Comparison of ENCODE assay signal across 34 cellular contexts in the genomic region with DNA sequence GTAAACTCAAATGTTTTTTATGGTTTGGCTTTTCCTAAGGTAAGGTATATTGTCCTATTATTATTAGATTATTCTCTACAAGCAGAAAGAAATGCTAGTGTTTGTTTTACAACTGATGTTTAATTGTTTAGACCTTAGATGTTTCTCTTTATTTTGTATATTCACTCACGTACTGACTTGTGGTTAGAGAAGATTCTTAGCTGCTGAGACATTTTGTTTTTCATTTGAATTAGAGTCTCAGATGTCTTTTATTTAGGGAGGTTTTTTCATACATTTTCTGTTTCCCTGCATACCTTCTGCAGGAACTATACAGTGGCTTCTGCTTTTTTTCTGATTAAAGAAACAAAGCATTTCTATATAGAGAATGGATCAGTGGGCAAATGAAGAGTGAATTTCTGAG.
"Had no signal": no experiment of that assay in that cellular context is flagged by ENCODE, and none has a peak within 500 bp of the region (broad histone marks: within the 10 kb centered on the region; RNA-seq: fewer than 3 reads in every experiment).

No MANE protein-coding gene starts in this region.

- ATAC-seq: activated CD4-positive, alpha-beta T cell treated with anti-CD3 and anti-CD28 coated beads for 36 hours; activated CD4-positive, CD25-positive, alpha-beta regulatory T cell treated with anti-CD3 and anti-CD28 coated beads, Interleukin-2, amount 50 U/mL, for 24 hours; activated CD8-positive, alpha-beta T cell treated with anti-CD3 and anti-CD28 coated beads, Interleukin-2, amount 10 ng/mL, durations not matched to agents 7 days and 5 days; activated naive CD8-positive, alpha-beta T cell treated with anti-CD3 and anti-CD28 coated beads, Interleukin-2, amount 50 U/mL, for 24 hours; activated T-cell treated with anti-CD3 and anti-CD28 coated beads, Interleukin-2, amount 50 U/mL, for 4 hours; body of pancreas; PC-3; WTC11 had no signal

- H3K4me1 ChIP-seq: ascending aorta, body of pancreas, breast epithelium, Peyer's patch, SJSA1 had no signal

- H3K9me3 ChIP-seq: ascending aorta, body of pancreas, MG63, Peyer's patch, SJSA1 had no signal

- H3K36me3 Mint-ChIP-seq: activated naive CD4-positive, alpha-beta T cell treated with anti-CD3 and anti-CD28 coated beads, Interleukin-2, amount 10 ng/mL, durations not matched to agents 7 days and 5 days; activated naive CD8-positive, alpha-beta T cell; WTC11 had no signal

- H3K4me3 ChIP-seq: ascending aorta, body of pancreas, breast epithelium, MG63, Peyer's patch, SJSA1 had no signal

- H3K27me3 Mint-ChIP-seq: activated CD4-positive, alpha-beta T cell treated with anti-CD3 and anti-CD28 coated beads for 36 hours; activated naive CD4-positive, alpha-beta T cell treated with anti-CD3 and anti-CD28 coated beads, Interleukin-2, amount 10 ng/mL, durations not matched to agents 7 days and 5 days had no signal

- H3K27me3 ChIP-seq: ascending aorta, body of pancreas, breast epithelium, MG63, Peyer's patch, SJSA1 had no signal

- H3K4me3 Mint-ChIP-seq: activated CD4-positive, alpha-beta T cell treated with anti-CD3 and anti-CD28 coated beads for 36 hours; activated CD4-positive, alpha-beta T cell treated with anti-CD3 and anti-CD28 coated beads, Interleukin-2, amount 10 ng/mL, durations not matched to agents 7 days and 5 days; activated CD8-positive, alpha-beta T cell treated with anti-CD3 and anti-CD28 coated beads, Interleukin-2, amount 10 ng/mL, durations not matched to agents 7 days and 5 days; activated naive CD4-positive, alpha-beta T cell treated with anti-CD3 and anti-CD28 coated beads, Interleukin-2, amount 10 ng/mL, durations not matched to agents 7 days and 5 days; activated naive CD8-positive, alpha-beta T cell; activated naive CD8-positive, alpha-beta T cell treated with anti-CD3 and anti-CD28 coated beads, Interleukin-2, amount 50 U/mL, for 24 hours; activated T-cell treated with anti-CD3 and anti-CD28 coated beads, Interleukin-2, amount 50 U/mL, for 4 hours; activated T-helper 1 cell treated with anti-CD3 and anti-CD28 coated beads, Interleukin-12 subunit alpha, Interleukin-12 subunit beta, Interleukin-2, Interleukin-4 antibody, amounts not matched to agents 30 ng/mL and 10 ng/mL and 1 ng/mL, durations not matched to agents 14 hours and 24 hours and 36 hours; WTC11 had no signal

- H3K4me1 Mint-ChIP-seq: activated CD4-positive, alpha-beta T cell treated with anti-CD3 and anti-CD28 coated beads for 36 hours; activated CD4-positive, alpha-beta T cell treated with anti-CD3 and anti-CD28 coated beads, Interleukin-2, amount 10 ng/mL, durations not matched to agents 7 days and 5 days; activated naive CD4-positive, alpha-beta T cell treated with anti-CD3 and anti-CD28 coated beads, Interleukin-2, amount 10 ng/mL, durations not matched to agents 7 days and 5 days; activated naive CD8-positive, alpha-beta T cell treated with anti-CD3 and anti-CD28 coated beads, Interleukin-2, amount 50 U/mL, for 24 hours had no signal

- DNase-seq: activated CD4-positive, alpha-beta T cell treated with anti-CD3 and anti-CD28 coated beads for 36 hours; activated CD4-positive, alpha-beta T cell treated with anti-CD3 and anti-CD28 coated beads, Interleukin-2, amount 10 ng/mL, durations not matched to agents 7 days and 5 days; activated CD4-positive, alpha-beta T cell treated with anti-CD3 and anti-CD28 coated beads, Interleukin-2, amount 50 U/mL, for 48 hours; activated CD8-positive, alpha-beta T cell treated with anti-CD3 and anti-CD28 coated beads, Interleukin-2, amount 10 ng/mL, durations not matched to agents 7 days and 5 days; activated naive CD4-positive, alpha-beta T cell treated with anti-CD3 and anti-CD28 coated beads, Interleukin-2, amount 10 ng/mL, durations not matched to agents 7 days and 5 days; activated naive CD8-positive, alpha-beta T cell treated with anti-CD3 and anti-CD28 coated beads, Interleukin-2, amount 50 U/mL, for 24 hours; activated T-cell treated with anti-CD3 and anti-CD28 coated beads for 4 hours; activated T-cell treated with anti-CD3 and anti-CD28 coated beads, Interleukin-2, amount 50 U/mL, for 4 hours; amygdala; body of pancreas; Kasumi-1; KBM-7; MG63; NCI-H1048; NCI-H1105 treated with DMSO at 0.1 percent for 48 hours; NCI-H1436; NCI-H1694; NCI-H2029; NCI-H345; NCI-H526; NCI-H748 treated with DMSO at 0.1 percent for 48 hours; NK-92 treated with Interleukin-12 subunit alpha and Interleukin-12 subunit beta, amount 100 ng/mL, for 24 hours; PC-3; Peyer's patch; RPMI8226; SHP77 treated with DMSO at 0.1 percent for 48 hours; SW 1271 had no signal

- H3K27ac Mint-ChIP-seq: activated CD4-positive, alpha-beta T cell treated with anti-CD3 and anti-CD28 coated beads for 36 hours; activated CD4-positive, alpha-beta T cell treated with anti-CD3 and anti-CD28 coated beads, Interleukin-2, amount 10 ng/mL, durations not matched to agents 7 days and 5 days; activated CD8-positive, alpha-beta T cell treated with anti-CD3 and anti-CD28 coated beads, Interleukin-2, amount 10 ng/mL, durations not matched to agents 7 days and 5 days; activated naive CD4-positive, alpha-beta T cell treated with anti-CD3 and anti-CD28 coated beads, Interleukin-2, amount 10 ng/mL, durations not matched to agents 7 days and 5 days; activated naive CD8-positive, alpha-beta T cell; activated naive CD8-positive, alpha-beta T cell treated with anti-CD3 and anti-CD28 coated beads, Interleukin-2, amount 50 U/mL, for 24 hours; activated T-helper 1 cell treated with anti-CD3 and anti-CD28 coated beads, Interleukin-12 subunit alpha, Interleukin-12 subunit beta, Interleukin-2, Interleukin-4 antibody, amounts not matched to agents 30 ng/mL and 10 ng/mL and 1 ng/mL, durations not matched to agents 14 hours and 24 hours and 36 hours; WTC11 had no signal

- H3K9me3 Mint-ChIP-seq: activated CD4-positive, alpha-beta T cell treated with anti-CD3 and anti-CD28 coated beads, Interleukin-2, amount 10 ng/mL, durations not matched to agents 7 days and 5 days; activated naive CD4-positive, alpha-beta T cell treated with anti-CD3 and anti-CD28 coated beads, Interleukin-2, amount 10 ng/mL, durations not matched to agents 7 days and 5 days; activated T-helper 1 cell treated with anti-CD3 and anti-CD28 coated beads, Interleukin-12 subunit alpha, Interleukin-12 subunit beta, Interleukin-2, Interleukin-4 antibody, amounts not matched to agents 30 ng/mL and 10 ng/mL and 1 ng/mL, durations not matched to agents 14 hours and 24 hours and 36 hours; WTC11 had no signal

- H3K36me3 ChIP-seq: ascending aorta, breast epithelium, MG63, Peyer's patch, SJSA1 had no signal

- H3K27ac ChIP-seq: ascending aorta, body of pancreas, breast epithelium, Peyer's patch, SJSA1 had no signal
